10 cellular contexts compared by ENCODE assay signal in genomic region chr3:125211523-125212095, GRCh38. TPM values are rescaled to one million over a fixed set of nuclear protein-coding genes. Genes with fewer than 3 reads are reported as not detected.
DNase-seq lines count a peak whose midpoint lies in the region; ATAC-seq and TF ChIP-seq lines count a peak whose summit lies in the region.
"Had no signal": no experiment of that assay in that cellular context is flagged by ENCODE, and none has a peak within 500 bp of the region (broad histone marks: within the 10 kb centered on the region; RNA-seq: fewer than 3 reads in every experiment).

No MANE protein-coding gene starts in this region.

- H3K36me3 Mint-ChIP-seq in CD8-positive, alpha-beta memory T cell: peaks cover 0 to 1% (median 0%) of the 10 kb centered on the region in 3 donors

- POLR2A ChIA-PET in CD8-positive, alpha-beta memory T cell (lab: Charles Lee): no interaction called here
- POLR2A ChIA-PET in PC-9 (lab: Charles Lee; ENCODE audit: unreplicated experiment): no interaction called here
- POLR2A ChIA-PET in GM10248 (lab: Yijun Ruan, JAX): interaction anchor here (1.2 kb wide), 1 partner anchor 21 kb away, joined by 4 read pairs; no protein-coding TSS in a partner anchor

- peak overlapping the region in 4 of 7 donors; percentile 34 to 59 (median 54) for H3K4me3 Mint-ChIP-seq in CD8-positive, alpha-beta memory T cell

- H3K79me2 ChIP-seq in PC-9 (ENCODE audit: low read depth): peaks cover 6% of the 10 kb centered on the region; the same call in 1 of the 2 replicates

- ATAC-seq in GM18505 (IDR thresholded peaks at IDR 0.05; ENCODE audit: unreplicated experiment): no peak

- CTCF ChIA-PET in CD8-positive, alpha-beta memory T cell (lab: Charles Lee): no interaction called here
- CTCF ChIA-PET in PC-9 (lab: Charles Lee): interaction anchor here (0.6 to 0.7 kb wide), 2 partner anchors 227 to 272 kb away, joined by 3 to 4 read pairs; no protein-coding TSS in a partner anchor
- CTCF ChIA-PET in GM10248 (lab: Yijun Ruan, JAX): interaction anchor here (1.0 to 2.9 kb wide), 2 partner anchors 10 to 20 kb away, joined by 3 to 10 read pairs; no protein-coding TSS in a partner anchor

- no peaks in the 10 kb centered on the region for H3F3A ChIP-seq in PC-9 (ENCODE audit: insufficient read depth, low read depth)

- H3K27me3 Mint-ChIP-seq in CD8-positive, alpha-beta memory T cell: peaks cover 47 to 61% of the 10 kb centered on the region in 2 donors

- no peaks in the 10 kb centered on the region for H3K36me3 ChIP-seq in CD8-positive, alpha-beta memory T cell (ENCODE audit: insufficient read depth, low read length)
- H3K36me3 ChIP-seq in PC-9 (ENCODE audit: low read depth) (no peaks in the 10 kb centered on the region), esophagus (ENCODE audit: control insufficient read depth in 2 of 2, insufficient read depth in 2 of 2, low read length in 1 of 2) (no peaks in the 10 kb centered on the region), neuron (ENCODE audit: insufficient read depth, low read length) (no peaks in the 10 kb centered on the region)

- H3K4me1 Mint-ChIP-seq in CD8-positive, alpha-beta memory T cell: peaks cover 11 to 29% (median 19%) of the 10 kb centered on the region in 3 donors

- H3K27ac ChIP-seq in CD8-positive, alpha-beta memory T cell (ENCODE audit: low read depth, low read length): no peak overlapping the region
- H3K27ac ChIP-seq in PC-9 (no peak overlapping the region), esophagus (ENCODE audit: low read depth in 2 of 2, low read length in 1 of 2) (no peak overlapping the region)

- no peaks in the 10 kb centered on the region for H3K9me3 Mint-ChIP-seq in CD8-positive, alpha-beta memory T cell

- TF ChIP-seq POLR2A in GM18505 (IDR thresholded peaks at IDR 0.05; ENCODE audit: borderline replicate concordance, extremely low read depth, insufficient read depth, insufficient read length): no peak

- no peak overlapping the region for H3K27ac Mint-ChIP-seq in CD8-positive, alpha-beta memory T cell

- no peak for DNase-seq in CD8-positive, alpha-beta memory T cell
- peak in 1 of 2 experiments; percentile 19 for DNase-seq in PC-9
- DNase-seq in mesenteric fat pad (ENCODE audit: low spot score): no peak
- no peak for DNase-seq in AG08395 (ENCODE audit: low spot score)
- no peak for DNase-seq in GM10248 (ENCODE audit: extremely low spot score)
- DNase-seq: NCI-H2029; stimulated activated CD4-positive, alpha-beta T cell treated with anti-CD3 and anti-CD28 coated beads, Interleukin-4, amount 100 ng/mL, for 1 hour had no signal

- H3K27me3 ChIP-seq in CD8-positive, alpha-beta memory T cell (ENCODE audit: insufficient read depth, low read length, poor library complexity, severe bottlenecking): peaks cover 27% of the 10 kb centered on the region
- H3K27me3 ChIP-seq in PC-9 (ENCODE audit: insufficient read depth, low read depth): no peaks in the 10 kb centered on the region
- H3K27me3 ChIP-seq in esophagus (ENCODE audit: control insufficient read depth in 1 of 2, insufficient read depth in 2 of 2, low read length in 2 of 2): peaks cover 0 to 3% of the 10 kb centered on the region in 2 donors
- H3K27me3 ChIP-seq in neuron (ENCODE audit: insufficient read depth, low read length): peaks cover 40% of the 10 kb centered on the region

- H4K20me1 ChIP-seq in PC-9 (ENCODE audit: insufficient read depth): no peaks in the 10 kb centered on the region

- TF ChIP-seq CTCF in PC-9 (conservative IDR thresholded peaks at IDR 0.05): no peak
- no peak for TF ChIP-seq CTCF in GM10248 (IDR thresholded peaks at IDR 0.05; ENCODE audit: control extremely low read depth, extremely low read depth, low read depth, missing control alignments)

- WGBS in esophagus, 2 donors: 59 to 65% methylated on average over 11 of the region's 11 CpGs

- peak overlapping the region; percentile 92 for H3K4me2 ChIP-seq in PC-9

- H3K9me2 ChIP-seq in PC-9 (ENCODE audit: insufficient read depth): no peaks in the 10 kb centered on the region

- H3K9me3 ChIP-seq in CD8-positive, alpha-beta memory T cell (ENCODE audit: low read length): no peaks in the 10 kb centered on the region
- H3K9me3 ChIP-seq in PC-9 (ENCODE audit: insufficient read depth, low read depth) (no peaks in the 10 kb centered on the region), esophagus (ENCODE audit: control insufficient read depth in 2 of 2, insufficient read depth in 1 of 2, low read depth in 1 of 2, low read length in 1 of 2) (no peaks in the 10 kb centered on the region), neuron (ENCODE audit: low read length) (no peaks in the 10 kb centered on the region)

- peaks cover 7% of the 10 kb centered on the region for H3K4me1 ChIP-seq in CD8-positive, alpha-beta memory T cell (ENCODE audit: insufficient read depth, low read length)
- H3K4me1 ChIP-seq in PC-9 (replicated peaks; ENCODE audit: insufficient read depth) (0 out of 2 replicates have a peak, but pooled peaks cover 17% of the 10 kb centered on the region), esophagus (ENCODE audit: control insufficient read depth in 2 of 2, insufficient read depth in 2 of 2, low read length in 1 of 2) (peaks cover 0 to 6% of the 10 kb centered on the region in 2 donors), neuron (ENCODE audit: insufficient read depth, low read length) (peaks cover 17% of the 10 kb centered on the region)

- intact Hi-C loops in PC-9 (cut with micrococcal nuclease; ENCODE audit: unreplicated experiment): loop anchor here (5.0 kb wide), 4 partner anchors 69 to 226 kb away; no protein-coding TSS in a partner anchor

- H2AFZ ChIP-seq in PC-9: peak overlapping the region; percentile 97
- H2AFZ ChIP-seq in neuron (ENCODE audit: low read depth, low read length): peak overlapping the region; percentile 83

- H3K4me3 ChIP-seq in CD8-positive, alpha-beta memory T cell (ENCODE audit: low read length): no peak overlapping the region
- peak overlapping the region; percentile 68 for H3K4me3 ChIP-seq in PC-9
- peak overlapping the region; percentile 62 to 70 for H3K4me3 ChIP-seq in esophagus (ENCODE audit: low read depth in 1 of 2, low read length in 2 of 2)
- peak overlapping the region; percentile 42 for H3K4me3 ChIP-seq in neuron (ENCODE audit: low read length)

- BruUV-seq in PC-9 (replicated peaks; lab: Mats Ljungman, UMichigan): no TSS peak

RNA-seq across cellular contexts. Expression of gene SLC12A8, which starts 0.9 kb away (rescaled TPM):
- total RNA-seq in CD8-positive, alpha-beta memory T cell: 1 to 10 TPM in 1 of 2 experiments, under 1 TPM in 1; 0.91 to 1.0 TPM
- polyA plus RNA-seq in CD8-positive, alpha-beta memory T cell: not detected
- total RNA-seq in PC-9 (2021) (30.7 and 42.9 TPM in 2 replicates), mesenteric fat pad (2.3 TPM)
- polyA plus RNA-seq in esophagus: 1 to 10 TPM; 2.7 TPM
